28 cellular contexts compared by ENCODE assay signal in genomic region chr5:80665057-80665456, GRCh38.
"Had no signal": no experiment of that assay in that cellular context is flagged by ENCODE, and none has a peak within 500 bp of the region (broad histone marks: within the 10 kb centered on the region; RNA-seq: fewer than 3 reads in every experiment).

No MANE protein-coding gene starts in this region.

- H3K27ac ChIP-seq: epithelial cell of prostate, esophagus squamous epithelium, gastrocnemius medialis, heart right ventricle, left lung, lower lobe of right lung had no signal

- H3K4me3 ChIP-seq: esophagus squamous epithelium, gastrocnemius medialis, heart right ventricle, left lung, lower lobe of right lung, mucosa of descending colon had no signal

- FAIRE-seq: endometrium, islet of Langerhans, keratinocyte had no signal

- DNase-seq: cortex of kidney; effector CD8-positive, alpha-beta T cell; effector memory CD8-positive, alpha-beta T cell; endodermal cell; erythroblast; esophagus squamous epithelium; foreskin fibroblast; foreskin melanocyte; gastrocnemius medialis; glutamatergic neuron; head of caudate nucleus; heart right ventricle; hippocampal formation; left cardiac atrium; left lung; left ventricle myocardium superior; lower lobe of right lung; mesenchymal stem cell; mucosa of descending colon; naive B cell; naive thymus-derived CD8-positive, alpha-beta T cell had no signal

- ATAC-seq: effector memory CD8-positive, alpha-beta T cell; esophagus mucosa; gastrocnemius medialis; heart right ventricle; left cardiac atrium; left lung; left ventricle myocardium superior; lower lobe of right lung; mucosa of descending colon; naive thymus-derived CD8-positive, alpha-beta T cell had no signal

- H3K9me3 ChIP-seq: esophagus squamous epithelium, gastrocnemius medialis, heart right ventricle, left lung, lower lobe of right lung, mucosa of descending colon had no signal

- H3K4me1 ChIP-seq: esophagus squamous epithelium, gastrocnemius medialis, left lung had no signal

- H3K9me3 Mint-ChIP-seq: dendritic cell treated with granulocyte-macrophage colony-stimulating factor and Interleukin-4, amounts not matched to agents 40 ng/mL and 50 ng/mL, for 4 days; effector memory CD8-positive, alpha-beta T cell; mesothelial cell of epicardium; naive thymus-derived CD8-positive, alpha-beta T cell had no signal

- H3K27ac Mint-ChIP-seq: dendritic cell treated with granulocyte-macrophage colony-stimulating factor and Interleukin-4, amounts not matched to agents 40 ng/mL and 50 ng/mL, for 4 days; effector memory CD8-positive, alpha-beta T cell; endodermal cell; mesothelial cell of epicardium; naive B cell had no signal

- H3K27me3 ChIP-seq: esophagus squamous epithelium, gastrocnemius medialis, heart right ventricle, left lung had no signal

- H3K27me3 Mint-ChIP-seq: dendritic cell treated with granulocyte-macrophage colony-stimulating factor and Interleukin-4, amounts not matched to agents 40 ng/mL and 50 ng/mL, for 4 days; effector memory CD8-positive, alpha-beta T cell; naive B cell; naive thymus-derived CD8-positive, alpha-beta T cell had no signal

- H3K4me1 Mint-ChIP-seq: endodermal cell, mesothelial cell of epicardium had no signal

- H3K4me3 Mint-ChIP-seq: dendritic cell treated with granulocyte-macrophage colony-stimulating factor and Interleukin-4, amounts not matched to agents 40 ng/mL and 50 ng/mL, for 4 days; effector memory CD8-positive, alpha-beta T cell; endodermal cell; mesothelial cell of epicardium; naive B cell; naive thymus-derived CD8-positive, alpha-beta T cell had no signal
